In the genomic region with DNA sequence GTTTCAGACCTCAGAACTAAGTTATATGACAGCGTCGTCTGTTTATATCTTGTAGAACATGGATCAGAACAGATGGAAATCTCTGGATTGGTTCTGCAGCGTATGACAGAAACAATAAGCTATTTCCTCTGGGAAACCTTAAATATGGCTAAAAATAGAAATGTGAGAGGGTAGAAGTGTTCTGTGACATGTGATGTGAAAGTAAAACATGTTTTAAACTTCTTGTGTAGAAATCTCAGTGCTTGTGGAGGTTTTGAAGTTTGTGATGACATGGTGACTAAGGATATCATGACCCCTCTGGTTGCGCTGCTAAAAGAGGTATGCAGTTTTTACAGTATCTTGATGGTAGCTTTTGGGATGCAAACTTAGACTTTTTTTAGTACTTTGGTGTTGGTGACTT, we compare ENCODE assay signal across 1 cellular context.
TF ChIP-seq lines count a peak whose summit lies in the region.

No MANE protein-coding gene starts in this region.

TF ChIP-seq in IMR-90, 13 proteins besides CTCF, POLR2A, EP300 and RAD21:
- TF ChIP-seq SMC3 (IDR thresholded peaks at IDR 0.05; ENCODE audit: low read depth, low read length) (no peak), NFE2L2 (IDR thresholded peaks at IDR 0.05; ENCODE audit: low read depth, low read length) (no peak), RFX5 (IDR thresholded peaks at IDR 0.05; ENCODE audit: low read depth, low read length) (no peak), MXI1 (IDR thresholded peaks at IDR 0.05; ENCODE audit: borderline replicate concordance, low read depth, low read length) (no peak), RCOR1 (IDR thresholded peaks at IDR 0.05; ENCODE audit: insufficient replicate concordance, low read length) (peak; percentile 76), CEBPB (IDR thresholded peaks at IDR 0.05; ENCODE audit: low read depth, low read length) (peak; percentile 35; the same call in 1 of the 2 replicates), FOS (IDR thresholded peaks at IDR 0.05; ENCODE audit: low read depth, low read length) (peak; percentile 30; the same call in 1 of the 2 replicates), MAFK (IDR thresholded peaks at IDR 0.05; ENCODE audit: low read depth, low read length) (no peak; the same call in 1 of the 2 replicates), BHLHE40 (IDR thresholded peaks at IDR 0.05; ENCODE audit: low read depth, low read length) (no peak)
- TF ChIP-seq, protein P1, sequence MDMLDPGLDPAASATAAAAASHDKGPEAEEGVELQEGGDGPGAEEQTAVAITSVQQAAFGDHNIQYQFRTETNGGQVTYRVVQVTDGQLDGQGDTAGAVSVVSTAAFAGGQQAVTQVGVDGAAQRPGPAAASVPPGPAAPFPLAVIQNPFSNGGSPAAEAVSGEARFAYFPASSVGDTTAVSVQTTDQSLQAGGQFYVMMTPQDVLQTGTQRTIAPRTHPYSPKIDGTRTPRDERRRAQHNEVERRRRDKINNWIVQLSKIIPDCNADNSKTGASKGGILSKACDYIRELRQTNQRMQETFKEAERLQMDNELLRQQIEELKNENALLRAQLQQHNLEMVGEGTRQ (IDR thresholded peaks at IDR 0.05; ENCODE audit: low read depth, low read length) = 0 out of 2 replicates have a peak, but pooled peaks have one; percentile 11
- TF ChIP-seq, protein P2, sequence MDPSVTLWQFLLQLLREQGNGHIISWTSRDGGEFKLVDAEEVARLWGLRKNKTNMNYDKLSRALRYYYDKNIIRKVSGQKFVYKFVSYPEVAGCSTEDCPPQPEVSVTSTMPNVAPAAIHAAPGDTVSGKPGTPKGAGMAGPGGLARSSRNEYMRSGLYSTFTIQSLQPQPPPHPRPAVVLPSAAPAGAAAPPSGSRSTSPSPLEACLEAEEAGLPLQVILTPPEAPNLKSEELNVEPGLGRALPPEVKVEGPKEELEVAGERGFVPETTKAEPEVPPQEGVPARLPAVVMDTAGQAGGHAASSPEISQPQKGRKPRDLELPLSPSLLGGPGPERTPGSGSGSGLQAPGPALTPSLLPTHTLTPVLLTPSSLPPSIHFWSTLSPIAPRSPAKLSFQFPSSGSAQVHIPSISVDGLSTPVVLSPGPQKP (IDR thresholded peaks at IDR 0.05; ENCODE audit: borderline replicate concordance, low read depth, low read length) = no peak
TF ChIP-seq in IMR-90: peak in this region for 4.
